Comparison of ENCODE assay signal across 9 cellular contexts in the genomic region with DNA sequence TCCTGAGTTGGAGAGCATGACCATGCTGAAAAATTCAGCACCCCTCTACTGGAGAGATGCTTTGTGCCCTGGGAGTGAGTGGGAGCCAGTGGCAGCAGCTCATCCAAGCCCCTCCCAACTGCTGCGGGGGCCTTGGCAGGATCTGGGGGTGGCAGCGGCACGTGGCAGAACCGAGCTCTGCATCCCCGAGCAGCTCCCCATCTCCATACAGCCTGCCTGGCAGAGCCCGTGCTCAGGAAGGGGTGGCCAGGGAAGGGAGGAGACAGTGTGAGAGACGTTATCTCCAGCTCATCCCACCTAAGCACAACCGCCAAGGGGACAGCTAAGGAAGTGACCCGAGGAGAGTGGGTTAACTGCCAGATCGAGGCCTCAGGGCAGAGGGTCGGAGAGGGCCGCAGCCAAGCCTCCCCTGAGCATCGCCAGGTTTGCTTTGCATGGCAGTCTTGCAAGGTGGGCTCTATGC. TPM values are rescaled to one million over a fixed set of nuclear protein-coding genes. Genes with fewer than 3 reads are reported as not detected.
DNase-seq lines count a peak whose midpoint lies in the region; ATAC-seq, FAIRE-seq and TF ChIP-seq lines count a peak whose summit lies in the region.
"Had no signal": no experiment of that assay in that cellular context is flagged by ENCODE, and none has a peak within 500 bp of the region (broad histone marks: within the 10 kb centered on the region; RNA-seq: fewer than 3 reads in every experiment).

No MANE protein-coding gene starts in this region.

- no peaks in the 10 kb centered on the region for H3K27me3 Mint-ChIP-seq in activated T-cell treated with anti-CD3 and anti-CD28 coated beads, Interleukin-2, amount 50 U/mL, for 24 hours
- H3K27me3 Mint-ChIP-seq in brain = no peaks in the 10 kb centered on the region
- no peaks in the 10 kb centered on the region for H3K27me3 Mint-ChIP-seq in memory B cell

- peaks cover 29% of the 10 kb centered on the region for H3K36me3 Mint-ChIP-seq in activated T-cell treated with anti-CD3 and anti-CD28 coated beads, Interleukin-2, amount 50 U/mL, for 24 hours (ENCODE audit: low read depth)
- peaks cover 22% of the 10 kb centered on the region for H3K36me3 Mint-ChIP-seq in brain
- H3K36me3 Mint-ChIP-seq in memory B cell = peaks cover 13% of the 10 kb centered on the region

- peak overlapping the region; percentile 96 for H3K27ac Mint-ChIP-seq in activated T-cell treated with anti-CD3 and anti-CD28 coated beads, Interleukin-2, amount 50 U/mL, for 24 hours
- H3K27ac Mint-ChIP-seq in brain = peak overlapping the region in 4 of 5 experiments; percentile 86 to 93 (median 90)
- H3K27ac Mint-ChIP-seq in memory B cell = peak overlapping the region; percentile 74

- in situ Hi-C loops in transverse colon (cut with MboI; ENCODE audit: low pct_ligation_motif_present in 1 of 4, low pct_unique_long_range_greater_than_20kb in 1 of 4, low sequenced_read_pairs in 3 of 4) = loop anchor here in 1 of 4 donors (25.0 kb wide), 1 partner anchor 157 kb away; no protein-coding TSS in a partner anchor

- no peak for TF ChIP-seq POLR2A in transverse colon (IDR thresholded peaks at IDR 0.05)

- no peak overlapping the region for H3K4me3 ChIP-seq in transverse colon

- 62% methylated on average over 6 of the region's 13 CpGs; no CpG with 5 or more reads in 1 of the 2 donors for WGBS in transverse colon (ENCODE audit: low coverage in 1 of 2), 2 donors

- intact Hi-C loops in transverse colon (cut with DNase I; ENCODE audit: low total_unique reads) = no loop called here

- FAIRE-seq in HTR-8/SVneo (lab: Jason Lieb, UNC) = no peak

- H3K4me1 Mint-ChIP-seq in activated T-cell treated with anti-CD3 and anti-CD28 coated beads, Interleukin-2, amount 50 U/mL, for 24 hours (ENCODE audit: low read depth) = peaks cover 92% of the 10 kb centered on the region
- peaks cover 69% of the 10 kb centered on the region for H3K4me1 Mint-ChIP-seq in brain
- peaks cover 39% of the 10 kb centered on the region for H3K4me1 Mint-ChIP-seq in memory B cell

- DNase-seq in activated T-cell treated with anti-CD3 and anti-CD28 coated beads, Interleukin-2, amount 50 U/mL, for 24 hours = no peak
- DNase-seq in activated T-cell treated with anti-CD3 and anti-CD28 coated beads, Interleukin-2, amount 50 U/mL, for 48 hours = no peak
- no peak for DNase-seq in memory B cell (ENCODE audit: low spot score in 2 of 2)
- DNase-seq in transverse colon = no peak
- DNase-seq in omental fat pad (ENCODE audit: low spot score) = no peak
- no peak for DNase-seq in HTR-8/SVneo (ENCODE audit: insufficient read length, low spot score)
- DNase-seq in NCI-H2196 (lab: John Stamatoyannopoulos, UW; ENCODE audit: unreplicated experiment) = no peak
- DNase-seq: amniotic stem cell had no signal

- no peaks in the 10 kb centered on the region for H3K9me3 Mint-ChIP-seq in activated T-cell treated with anti-CD3 and anti-CD28 coated beads, Interleukin-2, amount 50 U/mL, for 24 hours
- H3K9me3 Mint-ChIP-seq in brain (peaks cover 0 to 12% (median 0%) of the 10 kb centered on the region in 5 experiments), memory B cell (peaks cover 2% of the 10 kb centered on the region)

- H3K36me3 ChIP-seq in transverse colon = no peaks in the 10 kb centered on the region

- peak overlapping the region; percentile 27 for H3K4me3 Mint-ChIP-seq in activated T-cell treated with anti-CD3 and anti-CD28 coated beads, Interleukin-2, amount 50 U/mL, for 24 hours
- H3K4me3 Mint-ChIP-seq in brain (peak overlapping the region in 1 of 5 experiments; percentile 48), memory B cell (no peak overlapping the region)

- no peaks in the 10 kb centered on the region for H3K9me3 ChIP-seq in transverse colon

- H3K27ac ChIP-seq in transverse colon = peak overlapping the region; percentile 82 to 92 (median 87)

- H3K27me3 ChIP-seq in transverse colon = no peaks in the 10 kb centered on the region

- ATAC-seq in memory B cell (ENCODE audit: low read depth) (no peak), omental fat pad (ENCODE audit: low FRiP score) (no peak)

- TF ChIP-seq CTCF in brain (conservative IDR thresholded peaks at IDR 0.05) (no peak), transverse colon (IDR thresholded peaks at IDR 0.05) (no peak), omental fat pad (IDR thresholded peaks at IDR 0.05) (no peak)

- H3K4me1 ChIP-seq in transverse colon = peaks cover 38 to 71% (median 49%) of the 10 kb centered on the region in 4 donors

- TF ChIP-seq EP300 in transverse colon (IDR thresholded peaks at IDR 0.05; ENCODE audit: low read depth) = no peak

RNA-seq across cellular contexts. Expression of gene DPM2, which starts 17.2 kb away (rescaled TPM):
- 144 TPM for polyA plus RNA-seq in brain (ENCODE audit: insufficient read depth, low read depth, low replicate concordance)
- total RNA-seq in transverse colon (100 to 1,000 TPM in 1 of 4 donors, 10 to 100 TPM in 3; 20.6 to 249 (median 26.3) TPM), omental fat pad (10 to 100 TPM in 3 of 4 donors, 1 to 10 TPM in 1; 8.8 to 18.0 (median 13.5) TPM)

RNA-seq across cellular contexts. Expression of gene PIP5KL1, which starts 24.3 kb away (rescaled TPM):
- 2.4 TPM for polyA plus RNA-seq in brain (ENCODE audit: insufficient read depth, low read depth, low replicate concordance)
- total RNA-seq in transverse colon (1 to 10 TPM in 1 of 4 donors, not detected in 3; 4.6 TPM), omental fat pad (1 to 10 TPM in 3 of 4 donors, under 1 TPM in 1; 0.82 to 3.0 (median 1.3) TPM)

RNA-seq across cellular contexts. Expression of gene EEIG1, which starts 25.9 kb away (rescaled TPM):
- polyA plus RNA-seq in brain (ENCODE audit: insufficient read depth, low read depth, low replicate concordance) = 78.8 TPM
- total RNA-seq in transverse colon (100 to 1,000 TPM in 2 of 4 donors, 10 to 100 TPM in 2; 77.0 to 230 (median 96.7) TPM), omental fat pad (1 to 10 TPM; 4.8 to 9.0 (median 7.1) TPM)

RNA-seq across cellular contexts. Expression of gene ST6GALNAC4, which starts 38.0 kb away (rescaled TPM):
- polyA plus RNA-seq in brain (ENCODE audit: insufficient read depth, low read depth, low replicate concordance) = 19.2 TPM
- total RNA-seq in transverse colon = 10 to 100 TPM; 16.7 to 66.1 (median 47.3) TPM
- 10 to 100 TPM; 26.6 to 78.5 (median 45.0) TPM for total RNA-seq in omental fat pad

RNA-seq across cellular contexts. Expression of gene ST6GALNAC6, which starts 55.5 kb away (rescaled TPM):
- 83.6 TPM for polyA plus RNA-seq in brain (ENCODE audit: insufficient read depth, low read depth, low replicate concordance)
- total RNA-seq in transverse colon (10 to 100 TPM; 41.0 to 80.4 (median 75.7) TPM), omental fat pad (100 to 1,000 TPM; 138 to 213 (median 155) TPM)

Comparison
In these comparisons a context has a peak if more than half of its experiments do, and no peak if none do; other contexts are left out.
1. RNA of gene EEIG1, which starts 25.9 kb away (total RNA-seq): 77.0 to 230 TPM in transverse colon; 4.8 to 9.0 TPM in omental fat pad; every median in the first group is over 4 times any median in the second.
2. Peak in every context shown above with its lines, with median percentiles within 50 percentile points of each other: H3K27ac Mint-ChIP-seq.